Comparison of ENCODE assay signal across 13 cellular contexts in the genomic region with DNA sequence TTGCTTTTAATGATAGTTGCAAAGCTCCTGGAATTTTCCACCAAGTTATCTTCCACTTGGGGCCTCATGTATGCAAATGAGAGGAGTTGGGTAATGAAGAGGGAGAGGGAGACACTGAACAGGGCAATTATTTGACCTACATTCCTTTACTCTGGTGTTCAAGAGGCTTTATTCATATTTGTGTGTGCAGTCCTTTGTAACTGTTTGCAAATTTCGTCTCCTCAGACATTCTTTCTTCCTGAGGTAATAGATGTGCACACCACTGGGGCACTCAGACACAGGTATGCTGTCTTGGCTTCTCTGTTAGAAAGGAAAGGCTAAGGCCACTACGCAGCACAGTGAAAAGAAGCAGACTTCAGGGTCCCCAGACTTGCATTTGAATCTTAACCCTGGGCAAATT. TPM values are rescaled to one million over a fixed set of nuclear protein-coding genes. Genes with fewer than 3 reads are reported as not detected.
DNase-seq lines count a peak whose midpoint lies in the region; ATAC-seq and TF ChIP-seq lines count a peak whose summit lies in the region.
"Had no signal": no experiment of that assay in that cellular context is flagged by ENCODE, and none has a peak within 500 bp of the region (broad histone marks: within the 10 kb centered on the region; RNA-seq: fewer than 3 reads in every experiment).

No MANE protein-coding gene starts in this region.

- CTCF ChIA-PET in activated CD8-positive, alpha-beta memory T cell treated with anti-CD3 and anti-CD28 coated beads, Interleukin-2, amount 10 ng/mL, durations not matched to agents 7 days and 5 days (lab: Charles Lee), result no interaction called here

- DNase-seq in AG20443 (ENCODE audit: low spot score) (peak; percentile 61), SJSA1 (ENCODE audit: low read depth in 1 of 2, low spot score in 2 of 2) (peak in 1 of 2 experiments; percentile 34), foreskin keratinocyte (peak; percentile 77 to 93), osteocyte (ENCODE audit: extremely low spot score, unreplicated experiment) (no peak), NCI-H2107 treated with DMSO at 0.1 percent for 48 hours (lab: John Stamatoyannopoulos, UW; ENCODE audit: unreplicated experiment) (no peak), dermis blood vessel endothelial cell (no peak)
- DNase-seq in activated CD8-positive, alpha-beta memory T cell treated with anti-CD3 and anti-CD28 coated beads, Interleukin-2, amount 10 ng/mL, durations not matched to agents 7 days and 5 days, result no peak
- DNase-seq: activated CD4-positive, alpha-beta T cell treated with anti-CD3 and anti-CD28 coated beads, Interleukin-2, amount 50 U/mL, for 1 hour; NCI-H2081 treated with DMSO at 0.1 percent for 48 hours; SHP77 treated with DMSO at 0.1 percent for 48 hours had no signal

- H3K27ac ChIP-seq in SJSA1 (peak overlapping the region; percentile 33), foreskin keratinocyte (peak overlapping the region; percentile 26)
- H3K27ac ChIP-seq: C4-2B had no signal

- H3K4me1 ChIP-seq in SJSA1 (replicated peaks) (peaks cover 44% of the 10 kb centered on the region), foreskin keratinocyte (peaks cover 9% of the 10 kb centered on the region)

- no peaks in the 10 kb centered on the region for H3K27me3 ChIP-seq in SJSA1 (replicated peaks)
- no peaks in the 10 kb centered on the region for H3K27me3 ChIP-seq in foreskin keratinocyte

- TF ChIP-seq CTCF in foreskin keratinocyte (conservative IDR thresholded peaks at IDR 0.05), result no peak
- TF ChIP-seq CTCF in osteocyte (IDR thresholded peaks at IDR 0.05), result no peak

- peaks cover 18% of the 10 kb centered on the region; the same call in 1 of the 2 replicates for H3K36me3 ChIP-seq in SJSA1

- peaks cover 50% of the 10 kb centered on the region for H3K4me1 Mint-ChIP-seq in osteocyte (ENCODE audit: unreplicated experiment)
- H3K4me1 Mint-ChIP-seq in activated CD8-positive, alpha-beta memory T cell treated with anti-CD3 and anti-CD28 coated beads, Interleukin-2, amount 10 ng/mL, durations not matched to agents 7 days and 5 days, result no peaks in the 10 kb centered on the region

- no peaks in the 10 kb centered on the region for H3K36me3 Mint-ChIP-seq in osteocyte (ENCODE audit: unreplicated experiment)
- H3K36me3 Mint-ChIP-seq in activated CD8-positive, alpha-beta memory T cell treated with anti-CD3 and anti-CD28 coated beads, Interleukin-2, amount 10 ng/mL, durations not matched to agents 7 days and 5 days, result no peaks in the 10 kb centered on the region
- H3K36me3 Mint-ChIP-seq: activated naive CD4-positive, alpha-beta T cell treated with anti-CD3 and anti-CD28 coated beads, Interleukin-2, amount 50 U/mL, for 72 hours had no signal

- ATAC-seq in foreskin keratinocyte (peak; percentile 55), HG03025 (IDR thresholded peaks at IDR 0.05; ENCODE audit: low FRiP score, unreplicated experiment) (no peak)
- ATAC-seq in activated CD8-positive, alpha-beta memory T cell treated with anti-CD3 and anti-CD28 coated beads, Interleukin-2, amount 10 ng/mL, durations not matched to agents 7 days and 5 days, result no peak
- ATAC-seq: activated naive CD4-positive, alpha-beta T cell treated with anti-CD3 and anti-CD28 coated beads, Interleukin-2, amount 50 U/mL, for 72 hours had no signal

- H3K9me3 ChIP-seq in SJSA1 (replicated peaks), result no peaks in the 10 kb centered on the region

- peak overlapping the region; percentile 16 for H3K27ac Mint-ChIP-seq in osteocyte (ENCODE audit: unreplicated experiment)
- H3K27ac Mint-ChIP-seq in activated CD8-positive, alpha-beta memory T cell treated with anti-CD3 and anti-CD28 coated beads, Interleukin-2, amount 10 ng/mL, durations not matched to agents 7 days and 5 days, result no peak overlapping the region
- H3K27ac Mint-ChIP-seq: activated naive CD4-positive, alpha-beta T cell treated with anti-CD3 and anti-CD28 coated beads, Interleukin-2, amount 50 U/mL, for 72 hours had no signal

- no peaks in the 10 kb centered on the region for H3K27me3 Mint-ChIP-seq in osteocyte (ENCODE audit: unreplicated experiment)
- peaks cover 13% of the 10 kb centered on the region for H3K27me3 Mint-ChIP-seq in activated CD8-positive, alpha-beta memory T cell treated with anti-CD3 and anti-CD28 coated beads, Interleukin-2, amount 10 ng/mL, durations not matched to agents 7 days and 5 days

- H3K4me3 Mint-ChIP-seq in osteocyte (ENCODE audit: unreplicated experiment), result no peak overlapping the region
- no peak overlapping the region for H3K4me3 Mint-ChIP-seq in activated CD8-positive, alpha-beta memory T cell treated with anti-CD3 and anti-CD28 coated beads, Interleukin-2, amount 10 ng/mL, durations not matched to agents 7 days and 5 days

- H3K4me3 ChIP-seq in SJSA1, result no peak overlapping the region

- no peaks in the 10 kb centered on the region for H3K9me3 Mint-ChIP-seq in osteocyte (ENCODE audit: unreplicated experiment)
- no peaks in the 10 kb centered on the region for H3K9me3 Mint-ChIP-seq in activated CD8-positive, alpha-beta memory T cell treated with anti-CD3 and anti-CD28 coated beads, Interleukin-2, amount 10 ng/mL, durations not matched to agents 7 days and 5 days (ENCODE audit: low read depth)
- H3K9me3 Mint-ChIP-seq: activated naive CD4-positive, alpha-beta T cell treated with anti-CD3 and anti-CD28 coated beads, Interleukin-2, amount 50 U/mL, for 72 hours had no signal

RNA-seq across cellular contexts. Expression of a gene that starts 40.7 kb away (rescaled TPM):
- total RNA-seq in SJSA1 (2014; rRNA removed; shearing (Covaris generic)), result 1.5 and 9.4 TPM in 2 replicates
- total RNA-seq in foreskin keratinocyte, result 1.1 and 1.3 TPM in 2 replicates
- polyA plus RNA-seq in foreskin keratinocyte, result 0.34 and 5.6 TPM in 2 replicates
- 3.5 and 5.9 TPM in 2 replicates for total RNA-seq in osteocyte
- total RNA-seq in activated CD8-positive, alpha-beta memory T cell treated with anti-CD3 and anti-CD28 coated beads, Interleukin-2, amount 10 ng/mL, durations not matched to agents 7 days and 5 days, result under 1 TPM; 0.23 to 0.41 TPM
- 13.4 and 27.7 TPM in 2 replicates for total RNA-seq in dermis blood vessel endothelial cell
- total RNA-seq: activated naive CD4-positive, alpha-beta T cell treated with anti-CD3 and anti-CD28 coated beads, Interleukin-2, amount 50 U/mL, for 72 hours had no signal

Comparison
In these comparisons a context has a peak if more than half of its experiments do, and no peak if none do; other contexts are left out.
1. DNase-seq: peak in AG20443 (single experiment) and foreskin keratinocyte (2 of 2); none in osteocyte (single experiment), activated CD8-positive, alpha-beta memory T cell treated with anti-CD3 and anti-CD28 coated beads, Interleukin-2, amount 10 ng/mL, durations not matched to agents 7 days and 5 days (single experiment), NCI-H2107 treated with DMSO at 0.1 percent for 48 hours (single experiment) and dermis blood vessel endothelial cell (single experiment).